9 cellular contexts compared by ENCODE assay signal in genomic region chr11:82733444-82734119, GRCh38. TPM values are rescaled to one million over a fixed set of nuclear protein-coding genes. Genes with fewer than 3 reads are reported as not detected.
DNase-seq lines count a peak whose midpoint lies in the region; ATAC-seq and TF ChIP-seq lines count a peak whose summit lies in the region.
"Had no signal": no experiment of that assay in that cellular context is flagged by ENCODE, and none has a peak within 500 bp of the region (broad histone marks: within the 10 kb centered on the region; RNA-seq: fewer than 3 reads in every experiment).

FAM181B (minus strand) TSS chr11:82733864; CDS start chr11:82733729, 135 bp downstream.

- DNase-seq in CD1c-positive myeloid dendritic cell (ENCODE audit: extremely low spot score): peak; percentile 13
- peak in 3 of 5 donors; percentile 7 to 12 (median 11) for DNase-seq in T-helper 1 cell
- peak; percentile 31 for DNase-seq in colonic mucosa
- DNase-seq in stimulated activated CD4-positive, alpha-beta T cell treated with anti-CD3 and anti-CD28 coated beads, Interleukin-2, amount 100 ng/mL, for 24 hours: peak; percentile 26 to 55
- DNase-seq in foreskin melanocyte: no peak
- no peak for DNase-seq in amniotic stem cell (lab: John Stamatoyannopoulos, UW)

- H3K27ac ChIP-seq in colonic mucosa (no peak within 1 kb of the TSS), layer of hippocampus (ENCODE audit: low read depth, low read length) (peak within 1 kb of the TSS; percentile 88)

- H3K4me1 ChIP-seq in colonic mucosa: no peaks in the 10 kb centered on the region

- no peaks in the 10 kb centered on the region for H3K36me3 ChIP-seq in colonic mucosa

- ATAC-seq in HG03159 (IDR thresholded peaks at IDR 0.05; ENCODE audit: unreplicated experiment): peak; percentile 40

- intact Hi-C loops in colonic mucosa (cut with DNase I): no loop called here

- peaks cover 34% of the 10 kb centered on the region for H3K27me3 ChIP-seq in colonic mucosa
- H3K27me3 ChIP-seq in layer of hippocampus (ENCODE audit: control insufficient read depth, insufficient read depth, low read length): peaks cover 2% of the 10 kb centered on the region

- H3K9me3 ChIP-seq in colonic mucosa: no peaks in the 10 kb centered on the region

- H3K4me3 ChIP-seq in colonic mucosa: peak within 1 kb of the TSS; percentile 41

- TF ChIP-seq CTCF in colonic mucosa (IDR thresholded peaks at IDR 0.05): no peak

- H3K9ac ChIP-seq in colonic mucosa (ENCODE audit: low read depth in 2 of 2, low read length in 2 of 2): peak within 1 kb of the TSS in 1 of 2 donors; percentile 63

RNA-seq across cellular contexts. Expression of gene FAM181B, which starts in this region (rescaled TPM):
- total RNA-seq in colonic mucosa: under 1 TPM; 0.12 to 0.32 TPM
- total RNA-seq: myocyte had no signal

Comparison
In these comparisons a context has a peak if more than half of its experiments do, and no peak if none do; other contexts are left out.
1. Peak in DNase-seq and H3K4me3 ChIP-seq in colonic mucosa; RNA of the gene not detected or under 1 TPM.
2. DNase-seq: peak in CD1c-positive myeloid dendritic cell (single experiment), T-helper 1 cell (3 of 5) and stimulated activated CD4-positive, alpha-beta T cell treated with anti-CD3 and anti-CD28 coated beads, Interleukin-2, amount 100 ng/mL, for 24 hours (2 of 2); none in foreskin melanocyte (single experiment) and amniotic stem cell (single experiment).